Comparison of ENCODE assay signal across 8 cellular contexts in the genomic region with DNA sequence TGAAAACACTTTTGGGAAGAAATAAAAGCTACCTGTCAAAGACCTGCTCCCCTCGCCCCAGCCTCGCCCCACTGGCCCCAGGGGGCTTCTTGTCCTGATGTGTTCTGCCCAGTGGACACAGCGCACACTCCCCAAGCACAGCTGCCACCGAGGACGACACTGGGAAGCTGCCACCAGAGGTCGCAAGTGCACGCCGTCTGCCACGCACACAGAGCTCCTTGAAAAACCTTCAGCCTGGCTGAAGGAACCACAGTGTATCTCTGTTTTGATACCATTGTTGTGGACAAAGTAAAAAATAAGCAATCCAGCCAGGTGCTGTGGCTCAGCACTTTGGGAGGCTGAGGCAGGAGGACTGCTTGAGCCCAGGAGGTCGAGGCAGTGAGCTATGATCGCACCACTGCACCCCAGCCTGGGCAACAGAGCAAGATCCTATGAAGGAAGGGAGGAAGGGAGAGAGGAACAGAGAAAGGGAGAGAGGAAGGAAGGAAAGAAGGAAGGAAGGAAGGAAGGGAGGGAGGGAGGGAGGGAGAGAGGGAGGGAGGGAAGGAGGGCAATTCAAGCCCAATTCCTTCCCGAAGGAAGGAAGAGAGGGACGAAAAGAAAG. TPM values are rescaled to one million over a fixed set of nuclear protein-coding genes. Genes with fewer than 3 reads are reported as not detected.
DNase-seq lines count a peak whose midpoint lies in the region; ATAC-seq and TF ChIP-seq lines count a peak whose summit lies in the region.

No MANE protein-coding gene starts in this region.

- H3K9me3 Mint-ChIP-seq in activated T-helper 1 cell treated with anti-CD3 and anti-CD28 coated beads, Interleukin-12 subunit alpha, Interleukin-12 subunit beta, Interleukin-2, Interleukin-4 antibody, amounts not matched to agents 30 ng/mL and 10 ng/mL and 1 ng/mL, durations not matched to agents 14 hours and 24 hours and 36 hours, result no peaks in the 10 kb centered on the region

- H3K36me3 ChIP-seq in Karpas-422 (ENCODE audit: insufficient read depth, low read length) (no peaks in the 10 kb centered on the region), Panc1 (ENCODE audit: control insufficient read depth, insufficient read depth, low read length) (no peaks in the 10 kb centered on the region), thyroid gland (no peaks in the 10 kb centered on the region)

- H3K4me2 ChIP-seq in Karpas-422 (ENCODE audit: low read depth, low read length, poor library complexity, severe bottlenecking), result no peak overlapping the region

- intact Hi-C loops in Panc1 (cut with micrococcal nuclease; ENCODE audit: unreplicated experiment) (loop anchor here (2.0 kb wide), 1 partner anchor 340 kb away; no protein-coding TSS in a partner anchor), thyroid gland (cut with DNase I) (loop anchor here (2.0 kb wide), 1 partner anchor 340 kb away; no protein-coding TSS in a partner anchor)
- intact Hi-C loops in activated T-helper 1 cell treated with anti-CD3 and anti-CD28 coated beads, Interleukin-12 subunit alpha, Interleukin-12 subunit beta, Interleukin-2, Interleukin-4 antibody, amounts not matched to agents 30 ng/mL and 10 ng/mL and 1 ng/mL, durations not matched to agents 14 hours and 24 hours and 36 hours (cut with micrococcal nuclease), result no loop called here

- no peak overlapping the region for H3K27ac Mint-ChIP-seq in activated T-helper 1 cell treated with anti-CD3 and anti-CD28 coated beads, Interleukin-12 subunit alpha, Interleukin-12 subunit beta, Interleukin-2, Interleukin-4 antibody, amounts not matched to agents 30 ng/mL and 10 ng/mL and 1 ng/mL, durations not matched to agents 14 hours and 24 hours and 36 hours

- 27 to 31% methylated on average over 13 of the region's 13 CpGs for WGBS in thyroid gland, 2 donors

- ATAC-seq in Panc1 (peak; percentile 95), GM18519 (IDR thresholded peaks at IDR 0.05; ENCODE audit: low FRiP score, unreplicated experiment) (no peak)

- H3K9me2 ChIP-seq in Karpas-422 (replicated peaks; ENCODE audit: insufficient read depth, low read length), result no peaks in the 10 kb centered on the region

- CTCF ChIA-PET in Panc1 (lab: Charles Lee), result interaction anchor here (0.6 to 2.4 kb wide), 11 partner anchors 19 to 665 kb away, joined by 3 to 45 read pairs (median 4); no protein-coding TSS in a partner anchor

- TF ChIP-seq CTCF in Panc1 (IDR thresholded peaks at IDR 0.05), result peak; percentile 98
- peak; percentile 26 to 79 (median 53) for TF ChIP-seq CTCF in thyroid gland (IDR thresholded peaks at IDR 0.05)

- H3K4me1 ChIP-seq in Karpas-422 (ENCODE audit: low read length) (no peaks in the 10 kb centered on the region), Panc1 (ENCODE audit: control insufficient read depth, insufficient read depth, low read length) (peaks cover 7% of the 10 kb centered on the region; the same call in 1 of the 2 replicates), thyroid gland (peaks cover 4 to 11% of the 10 kb centered on the region in 2 donors)

- H3K4me3 ChIP-seq in Karpas-422 (ENCODE audit: low read length) (no peak overlapping the region), Panc1 (ENCODE audit: low read depth in 2 of 2, low read length in 2 of 2) (no peak overlapping the region), thyroid gland (replicated peaks in 1 of 3) (no peak overlapping the region)

- no peak for TF ChIP-seq POLR2A in thyroid gland (IDR thresholded peaks at IDR 0.05)

- in situ Hi-C loops in Panc1 (cut with HindIII; ENCODE audit: low pct_unique_long_range_greater_than_20kb, low sequenced_read_pairs), result no loop called here

- no peak overlapping the region for H2AFZ ChIP-seq in Karpas-422 (ENCODE audit: low read length)

- DNase-seq in EL, result peak; percentile 56
- peak; percentile 83 for DNase-seq in Karpas-422
- DNase-seq in Panc1 (ENCODE audit: low read depth, low spot score), result peak; percentile 64
- DNase-seq in activated T-helper 1 cell treated with anti-CD3 and anti-CD28 coated beads, Interleukin-12 subunit alpha, Interleukin-12 subunit beta, Interleukin-2, Interleukin-4 antibody, amounts not matched to agents 30 ng/mL and 10 ng/mL and 1 ng/mL, durations not matched to agents 14 hours and 24 hours and 36 hours (ENCODE audit: low spot score), result peak; percentile 37
- DNase-seq in fibroblast of peridontal ligament (ENCODE audit: extremely low read depth), result peak; percentile 66
- DNase-seq in nucleus accumbens (lab: John Stamatoyannopoulos, UW), result peak in 49 of 56 donors; percentile 17 to 82 (median 51)
- peak; percentile 65 to 69 for DNase-seq in thyroid gland

- H3K27ac ChIP-seq in Karpas-422 (ENCODE audit: low read length), result no peak overlapping the region
- no peak overlapping the region for H3K27ac ChIP-seq in Panc1 (ENCODE audit: low read length)
- H3K27ac ChIP-seq in thyroid gland, result no peak overlapping the region

- POLR2A ChIA-PET in Panc1 (lab: Charles Lee), result interaction anchor here (0.5 to 0.7 kb wide), 2 partner anchors 119 to 150 kb away, joined by 3 read pairs; no protein-coding TSS in a partner anchor

- no peaks in the 10 kb centered on the region for H3K27me3 ChIP-seq in Karpas-422 (ENCODE audit: low read length)
- no peaks in the 10 kb centered on the region for H3K27me3 ChIP-seq in Panc1 (ENCODE audit: control insufficient read depth, insufficient read depth, low read length)
- H3K27me3 ChIP-seq in thyroid gland, result no peaks in the 10 kb centered on the region

- H3K9ac ChIP-seq in Karpas-422 (ENCODE audit: low read length), result no peak overlapping the region

- H3K36me3 Mint-ChIP-seq in activated T-helper 1 cell treated with anti-CD3 and anti-CD28 coated beads, Interleukin-12 subunit alpha, Interleukin-12 subunit beta, Interleukin-2, Interleukin-4 antibody, amounts not matched to agents 30 ng/mL and 10 ng/mL and 1 ng/mL, durations not matched to agents 14 hours and 24 hours and 36 hours (ENCODE audit: low read depth), result no peaks in the 10 kb centered on the region

- H3K4me3 Mint-ChIP-seq in activated T-helper 1 cell treated with anti-CD3 and anti-CD28 coated beads, Interleukin-12 subunit alpha, Interleukin-12 subunit beta, Interleukin-2, Interleukin-4 antibody, amounts not matched to agents 30 ng/mL and 10 ng/mL and 1 ng/mL, durations not matched to agents 14 hours and 24 hours and 36 hours, result no peak overlapping the region

- no peaks in the 10 kb centered on the region for H3K9me3 ChIP-seq in Karpas-422 (ENCODE audit: low read length)
- H3K9me3 ChIP-seq in Panc1 (ENCODE audit: control insufficient read depth, insufficient read depth, low read depth, low read length), result no peaks in the 10 kb centered on the region
- no peaks in the 10 kb centered on the region for H3K9me3 ChIP-seq in thyroid gland

- no peaks in the 10 kb centered on the region for H3K79me2 ChIP-seq in Karpas-422 (ENCODE audit: low read length)

- BruUV-seq in Panc1 (replicated peaks; lab: Mats Ljungman, UMichigan), result no TSS peak

- H3K4me1 Mint-ChIP-seq in activated T-helper 1 cell treated with anti-CD3 and anti-CD28 coated beads, Interleukin-12 subunit alpha, Interleukin-12 subunit beta, Interleukin-2, Interleukin-4 antibody, amounts not matched to agents 30 ng/mL and 10 ng/mL and 1 ng/mL, durations not matched to agents 14 hours and 24 hours and 36 hours (ENCODE audit: low read depth), result peaks cover 6% of the 10 kb centered on the region

- H3K27me3 Mint-ChIP-seq in activated T-helper 1 cell treated with anti-CD3 and anti-CD28 coated beads, Interleukin-12 subunit alpha, Interleukin-12 subunit beta, Interleukin-2, Interleukin-4 antibody, amounts not matched to agents 30 ng/mL and 10 ng/mL and 1 ng/mL, durations not matched to agents 14 hours and 24 hours and 36 hours (ENCODE audit: insufficient read depth), result peaks cover 2% of the 10 kb centered on the region

- peaks cover 13% of the 10 kb centered on the region; the same call in 1 of the 2 replicates for H4K20me1 ChIP-seq in Karpas-422 (ENCODE audit: insufficient read depth, low read depth, low read length)

RNA-seq across cellular contexts. Expression of a gene that starts 57.3 kb away (rescaled TPM):
- 42.7 and 47.3 TPM in 2 replicates for total RNA-seq in Karpas-422 (2014; rRNA removed; shearing (Covaris generic); ENCODE audit: low replicate concordance)
- 41.5 TPM for total RNA-seq in Panc1 (2021; ENCODE audit: unreplicated experiment)
- 29.2 TPM for polyA plus RNA-seq in Panc1 (2012; ENCODE audit: insufficient read length)
- total RNA-seq in activated T-helper 1 cell treated with anti-CD3 and anti-CD28 coated beads, Interleukin-12 subunit alpha, Interleukin-12 subunit beta, Interleukin-2, Interleukin-4 antibody, amounts not matched to agents 30 ng/mL and 10 ng/mL and 1 ng/mL, durations not matched to agents 14 hours and 24 hours and 36 hours, result 30.4 and 31.3 TPM in 2 replicates
- 10 to 100 TPM; 19.8 to 33.8 (median 26.7) TPM for total RNA-seq in thyroid gland
